ENCODE assay signal across 8 cellular contexts in the genomic region with DNA sequence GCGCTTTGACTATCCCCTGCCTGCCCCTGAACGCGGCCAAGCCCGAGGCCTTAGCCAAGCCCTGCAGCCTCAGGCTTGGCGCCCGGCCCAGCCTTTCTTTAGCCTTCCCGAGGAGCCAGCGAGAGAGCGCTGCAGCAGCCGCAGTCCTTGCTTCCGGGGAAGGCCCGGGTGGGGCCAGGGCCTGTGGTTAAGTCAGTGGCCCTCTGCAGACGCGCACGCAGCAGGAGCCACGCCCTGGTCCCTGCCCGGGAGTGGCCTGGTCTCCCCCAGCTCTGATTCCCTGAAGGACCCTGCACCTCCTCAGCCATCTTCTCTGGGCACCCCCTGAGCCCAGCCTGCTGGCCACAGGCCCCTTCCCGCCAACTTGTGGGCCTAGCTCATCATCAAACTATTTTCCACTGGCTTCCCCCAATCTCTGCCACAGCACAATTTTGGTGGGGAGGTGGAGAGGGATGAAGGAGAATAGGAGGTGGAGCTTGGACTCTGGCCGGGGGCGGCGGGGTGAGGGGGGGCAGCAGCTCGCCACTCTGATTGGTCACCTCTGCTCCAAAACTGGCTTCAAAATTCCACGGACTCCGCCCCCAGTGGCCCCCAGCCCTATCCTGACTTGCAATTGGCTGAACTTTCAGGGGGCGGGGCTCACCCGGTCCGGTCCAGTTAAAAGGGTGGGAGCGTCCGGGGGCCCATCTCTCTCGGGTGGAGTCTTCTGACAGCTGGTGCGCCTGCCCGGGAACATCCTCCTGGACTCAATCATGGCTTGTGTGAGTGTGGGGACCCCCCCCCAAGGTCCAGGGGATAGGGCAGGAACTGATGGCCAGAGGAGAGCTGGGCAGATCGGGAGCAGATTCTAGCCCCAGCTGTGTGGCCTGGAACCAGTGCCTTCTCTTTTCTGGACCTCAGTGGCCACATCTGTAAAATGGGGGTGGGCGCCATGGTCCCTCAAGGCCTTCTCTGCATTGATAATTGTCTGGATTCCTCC. TPM values are rescaled to one million over a fixed set of nuclear protein-coding genes. Genes with fewer than 3 reads are reported as not detected.
DNase-seq lines count a peak whose midpoint lies in the region; ATAC-seq, FAIRE-seq and TF ChIP-seq lines count a peak whose summit lies in the region.

LGALS1 (plus strand) TSS at position 686 of the 979 bp plus-strand sequence; CDS start at position 753, 67 bp downstream.

- H3K9ac ChIP-seq in HUES64 (ENCODE audit: low read depth, low read length) = peak within 1 kb of the TSS; percentile 42; the same call in 1 of the 2 replicates

- peak; percentile 53 for TF ChIP-seq EP300 in ovary (IDR thresholded peaks at IDR 0.05)

- H3K27ac ChIP-seq in C4-2B = peak within 1 kb of the TSS; percentile 22
- H3K27ac ChIP-seq in HUES64 (ENCODE audit: low read depth, low read length) = peak within 1 kb of the TSS; percentile 25; the same call in 1 of the 2 replicates
- peak within 1 kb of the TSS; percentile 85 to 98 (median 93) for H3K27ac ChIP-seq in adrenal gland
- H3K27ac ChIP-seq in ovary = peak within 1 kb of the TSS; percentile 47 to 94

- TF ChIP-seq POLR2A in adrenal gland (IDR thresholded peaks at IDR 0.05) (peak in 1 of 2 donors; percentile 63), ovary (IDR thresholded peaks at IDR 0.05) (peak; percentile 68)

- WGBS in HUES64 = 39% methylated on average over 34 of the region's 34 CpGs
- 3 to 7% (median 5%) methylated on average over 10 to 34 of the region's 34 CpGs for WGBS in adrenal gland, 4 donors
- WGBS in ovary, 3 donors = 1 to 2% (median 1%) methylated on average over 34 of the region's 34 CpGs

- no peaks in the 10 kb centered on the region for H3K27me3 ChIP-seq in HUES64 (ENCODE audit: insufficient read depth, low read length)
- H3K27me3 ChIP-seq in adrenal gland = no peaks in the 10 kb centered on the region
- no peaks in the 10 kb centered on the region for H3K27me3 ChIP-seq in ovary

- ATAC-seq in SK-N-SH treated with all-trans-retinoic acid at 6 μM for 48 hours (peak; percentile 84), Right ventricle myocardium superior (ENCODE audit: poor library complexity) (peak; percentile 88), HG03469 (IDR thresholded peaks at IDR 0.05; ENCODE audit: unreplicated experiment) (no peak)

- peak; percentile 93 for FAIRE-seq in GM19239 (lab: Jason Lieb, UNC)

- H3K36me3 ChIP-seq in HUES64 (ENCODE audit: insufficient read depth, low read length) (no peaks in the 10 kb centered on the region), adrenal gland (replicated peaks in 1 of 2) (peaks cover 0 to 12% of the 10 kb centered on the region in 2 donors), ovary (no peaks in the 10 kb centered on the region)

- H3K4me1 ChIP-seq in HUES64 (ENCODE audit: insufficient read depth, low read length) = peaks cover 5% of the 10 kb centered on the region
- peaks cover 20 to 32% of the 10 kb centered on the region in 2 donors for H3K4me1 ChIP-seq in adrenal gland (replicated peaks in 1 of 2)
- peaks cover 8% of the 10 kb centered on the region for H3K4me1 ChIP-seq in ovary (ENCODE audit: insufficient read depth)

- TF ChIP-seq CTCF in C4-2B (conservative IDR thresholded peaks at IDR 0.05) = no peak
- peak in 1 of 6 experiments; percentile 2 for TF ChIP-seq CTCF in adrenal gland (IDR thresholded peaks at IDR 0.05)
- TF ChIP-seq CTCF in ovary (IDR thresholded peaks at IDR 0.05) = peak in 1 of 3 donors; percentile 29

- H3K4me3 ChIP-seq in HUES64 (ENCODE audit: low read length) (peak within 1 kb of the TSS; percentile 59), adrenal gland (peak within 1 kb of the TSS; percentile 27 to 79 (median 48)), ovary (peak within 1 kb of the TSS; percentile 58)

- H3K9me3 ChIP-seq in HUES64 (ENCODE audit: insufficient read depth, low read depth, low read length) = no peaks in the 10 kb centered on the region
- no peaks in the 10 kb centered on the region for H3K9me3 ChIP-seq in adrenal gland (replicated peaks in 1 of 3)
- no peaks in the 10 kb centered on the region for H3K9me3 ChIP-seq in ovary

- intact Hi-C loops in adrenal gland (cut with DNase I) (no loop called here), Right ventricle myocardium superior (cut with DNase I) (no loop called here), ovary (cut with DNase I) (loop anchor here in 2 of 4 donors (2.0 to 10.0 kb wide), 5 partner anchors 16 to 72 kb away; partner anchors contain the start of gene PDXP (in 1 of the 2))

- DNase-seq in GM19239 (ENCODE audit: insufficient read length, low spot score) (peak; percentile 80), adrenal gland (peak; percentile 94 to 98 (median 97)), Right ventricle myocardium superior (peak; percentile 99), ovary (peak; percentile 99 to 100 (median 99))

TF ChIP-seq in SK-N-SH treated with all-trans-retinoic acid at 6 μM for 48 hours, 23 proteins besides CTCF, POLR2A, EP300 and RAD21 (continues in another document):
- no peak for TF ChIP-seq CSDC2 (CRISPR knock-in tag; IDR thresholded peaks at IDR 0.05)
- TF ChIP-seq BACH2 (CRISPR knock-in tag; IDR thresholded peaks at IDR 0.05; ENCODE audit: borderline replicate concordance) = no peak
- TF ChIP-seq ARNTL (CRISPR knock-in tag; IDR thresholded peaks at IDR 0.05; ENCODE audit: borderline replicate concordance, low read depth) = no peak
- no peak for TF ChIP-seq PPARA (CRISPR knock-in tag; IDR thresholded peaks at IDR 0.05; ENCODE audit: borderline replicate concordance)
- TF ChIP-seq TOX (CRISPR knock-in tag; IDR thresholded peaks at IDR 0.05; ENCODE audit: borderline replicate concordance) = no peak
- no peak for TF ChIP-seq ZNF565 (CRISPR knock-in tag; conservative IDR thresholded peaks at IDR 0.05; ENCODE audit: low read depth)
- TF ChIP-seq ESRRG (CRISPR knock-in tag; IDR thresholded peaks at IDR 0.05) = no peak
- TF ChIP-seq ISL1 (CRISPR knock-in tag; IDR thresholded peaks at IDR 0.05) = no peak
- TF ChIP-seq, protein P1, sequence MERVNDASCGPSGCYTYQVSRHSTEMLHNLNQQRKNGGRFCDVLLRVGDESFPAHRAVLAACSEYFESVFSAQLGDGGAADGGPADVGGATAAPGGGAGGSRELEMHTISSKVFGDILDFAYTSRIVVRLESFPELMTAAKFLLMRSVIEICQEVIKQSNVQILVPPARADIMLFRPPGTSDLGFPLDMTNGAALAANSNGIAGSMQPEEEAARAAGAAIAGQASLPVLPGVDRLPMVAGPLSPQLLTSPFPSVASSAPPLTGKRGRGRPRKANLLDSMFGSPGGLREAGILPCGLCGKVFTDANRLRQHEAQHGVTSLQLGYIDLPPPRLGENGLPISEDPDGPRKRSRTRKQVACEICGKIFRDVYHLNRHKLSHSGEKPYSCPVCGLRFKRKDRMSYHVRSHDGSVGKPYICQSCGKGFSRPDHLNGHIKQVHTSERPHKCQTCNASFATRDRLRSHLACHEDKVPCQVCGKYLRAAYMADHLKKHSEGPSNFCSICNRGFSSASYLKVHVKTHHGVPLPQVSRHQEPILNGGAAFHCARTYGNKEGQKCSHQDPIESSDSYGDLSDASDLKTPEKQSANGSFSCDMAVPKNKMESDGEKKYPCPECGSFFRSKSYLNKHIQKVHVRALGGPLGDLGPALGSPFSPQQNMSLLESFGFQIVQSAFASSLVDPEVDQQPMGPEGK (CRISPR knock-in tag; IDR thresholded peaks at IDR 0.05; ENCODE audit: borderline replicate concordance) = peak; percentile 93
- TF ChIP-seq ZNF70 (CRISPR knock-in tag; IDR thresholded peaks at IDR 0.05) = no peak
- no peak for TF ChIP-seq OSR1 (CRISPR knock-in tag; IDR thresholded peaks at IDR 0.05)
- 0 out of 2 replicates have a peak, but pooled peaks have one; percentile 28 for TF ChIP-seq ZFP3 (CRISPR knock-in tag; IDR thresholded peaks at IDR 0.05)
- no peak for TF ChIP-seq ZFP30 (CRISPR knock-in tag; IDR thresholded peaks at IDR 0.05)
- TF ChIP-seq TSHZ2 (CRISPR knock-in tag; IDR thresholded peaks at IDR 0.05) = 0 out of 2 replicates have a peak, but pooled peaks have one; percentile 20
- TF ChIP-seq RARB (CRISPR knock-in tag; IDR thresholded peaks at IDR 0.05) = no peak
- TF ChIP-seq ZC3H10 (CRISPR knock-in tag; IDR thresholded peaks at IDR 0.05) = no peak

RNA-seq across cellular contexts. Expression of gene LGALS1, which starts in this region (rescaled TPM):
- 39.5 TPM for polyA plus RNA-seq in HUES64 (2013, experiment 1 of 2)
- polyA plus RNA-seq in HUES64 (2013, experiment 2 of 2) = 56.4 TPM
- total RNA-seq in adrenal gland = 1,000 to 10,000 TPM in 3 of 8 donors, 100 to 1,000 TPM in 5; 623 to 2,904 (median 918) TPM
- polyA plus RNA-seq in adrenal gland = 1,000 to 10,000 TPM in 2 of 3 donors, 100 to 1,000 TPM in 1; 588 to 4,628 (median 4,577) TPM
- total RNA-seq in Right ventricle myocardium superior = 1,068 TPM
- 1,000 to 10,000 TPM in 5 of 7 donors, 100 to 1,000 TPM in 2; 819 to 1,819 (median 1,125) TPM for total RNA-seq in ovary
- polyA plus RNA-seq in ovary = 1,000 to 10,000 TPM in 1 of 2 donors, 100 to 1,000 TPM in 1; 331 to 1,399 TPM

Comparison
In these comparisons a context has a peak if more than half of its experiments do, and no peak if none do; other contexts are left out.
1. H3K27ac ChIP-seq: peak in every context shown above with its lines; median percentile 93 in adrenal gland; 70 in ovary; 25 in HUES64; 22 in C4-2B.